In the genomic region with DNA sequence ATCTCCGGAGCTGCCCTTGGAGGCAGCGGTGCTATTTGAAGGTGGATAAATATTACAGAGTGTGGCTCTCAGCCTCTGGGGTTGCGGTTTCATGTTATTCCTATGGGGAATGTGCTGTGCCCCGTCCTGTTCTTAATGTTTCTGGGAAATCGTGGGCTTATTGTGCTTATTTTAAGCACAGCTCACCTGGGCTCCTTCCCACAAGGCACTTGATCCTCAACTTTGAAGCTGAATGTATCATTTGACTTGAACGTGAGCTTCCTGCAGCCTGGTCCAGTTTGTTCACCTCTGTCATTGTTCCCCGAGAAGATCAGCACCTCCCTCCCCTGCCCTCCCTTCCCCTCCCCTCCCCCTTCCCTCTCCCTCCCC, we compare ENCODE assay signal across 26 cellular contexts. TPM values are rescaled to one million over a fixed set of nuclear protein-coding genes. Genes with fewer than 3 reads are reported as not detected.
DNase-seq lines count a peak whose midpoint lies in the region; ATAC-seq and TF ChIP-seq lines count a peak whose summit lies in the region.
"Had no signal": no experiment of that assay in that cellular context is flagged by ENCODE, and none has a peak within 500 bp of the region (broad histone marks: within the 10 kb centered on the region; RNA-seq: fewer than 3 reads in every experiment).

No MANE protein-coding gene starts in this region.

- intact Hi-C loops in cardiac septum (cut with DNase I): no loop called here
- intact Hi-C loops in Right ventricle myocardium inferior (cut with DNase I): no loop called here
- intact Hi-C loops in left lung (cut with DNase I): loop anchor here in 1 of 2 donors (10.0 kb wide), 1 partner anchor 529 kb away; no protein-coding TSS in a partner anchor

- H3K36me3 Mint-ChIP-seq in WTC11: no peaks in the 10 kb centered on the region
- H3K36me3 Mint-ChIP-seq in type B pancreatic cell: no peaks in the 10 kb centered on the region
- H3K36me3 Mint-ChIP-seq: activated naive CD4-positive, alpha-beta T cell treated with anti-CD3 and anti-CD28 coated beads, Interleukin-2, amount 50 U/mL, for 72 hours; mesothelial cell of epicardium had no signal

- H3K9me3 Mint-ChIP-seq in WTC11 (no peaks in the 10 kb centered on the region), type B pancreatic cell (no peaks in the 10 kb centered on the region)
- H3K9me3 Mint-ChIP-seq: activated naive CD4-positive, alpha-beta T cell treated with anti-CD3 and anti-CD28 coated beads, Interleukin-2, amount 50 U/mL, for 72 hours; activated T-cell treated with anti-CD3 and anti-CD28 coated beads, Interleukin-2, amount 50 U/mL, for 72 hours; mesothelial cell of epicardium; naive thymus-derived CD8-positive, alpha-beta T cell had no signal

- H3K4me1 Mint-ChIP-seq in WTC11: peaks cover 53% of the 10 kb centered on the region
- peaks cover 31% of the 10 kb centered on the region for H3K4me1 Mint-ChIP-seq in type B pancreatic cell (ENCODE audit: unreplicated experiment)

- no peak overlapping the region for H3K4me3 Mint-ChIP-seq in WTC11
- peak overlapping the region; percentile 56 for H3K4me3 Mint-ChIP-seq in type B pancreatic cell
- H3K4me3 Mint-ChIP-seq: activated T-cell treated with anti-CD3 and anti-CD28 coated beads, Interleukin-2, amount 50 U/mL, for 72 hours; mesothelial cell of epicardium; naive thymus-derived CD8-positive, alpha-beta T cell had no signal

- H3K27ac Mint-ChIP-seq in WTC11 (peak overlapping the region; percentile 32; the same call in 1 of the 2 replicates), type B pancreatic cell (no peak overlapping the region)
- H3K27ac Mint-ChIP-seq: activated naive CD4-positive, alpha-beta T cell treated with anti-CD3 and anti-CD28 coated beads, Interleukin-2, amount 50 U/mL, for 72 hours; activated T-cell treated with anti-CD3 and anti-CD28 coated beads, Interleukin-2, amount 50 U/mL, for 72 hours; mesothelial cell of epicardium; naive thymus-derived CD8-positive, alpha-beta T cell had no signal

- ATAC-seq in Right ventricle myocardium inferior (no peak), WTC11 (no peak), left lung (peak; percentile 1)
- ATAC-seq: activated naive CD4-positive, alpha-beta T cell treated with anti-CD3 and anti-CD28 coated beads, Interleukin-2, amount 50 U/mL, for 72 hours; activated T-cell treated with anti-CD3 and anti-CD28 coated beads, Interleukin-2, amount 50 U/mL, for 72 hours; left colon; naive thymus-derived CD8-positive, alpha-beta T cell; Panc1; right lobe of liver had no signal

- peaks cover 4 to 12% of the 10 kb centered on the region in 2 donors for H3K4me1 ChIP-seq in left lung
- H3K4me1 ChIP-seq: parathyroid adenoma had no signal

- POLR2A ChIA-PET in WTC11 (lab: Charles Lee) (no interaction called here), HEK293T (lab: Yijun Ruan, JAX) (interaction anchor here (0.7 to 1.6 kb wide), 2 partner anchors 11 to 520 kb away, joined by 3 read pairs; no protein-coding TSS in a partner anchor)

- H3K27me3 Mint-ChIP-seq in WTC11 (ENCODE audit: low read depth) (peaks cover 35% of the 10 kb centered on the region), type B pancreatic cell (peaks cover 17% of the 10 kb centered on the region)

- H3K27ac ChIP-seq in left lung: no peak overlapping the region
- H3K27ac ChIP-seq: BLaER1 treated with 17β-estradiol and CSF1 and Interleukin-3, amounts not matched to agents 10 nM and 100 nM; HL-60; parathyroid adenoma; right lobe of liver; SJSA1; uterus had no signal

- H3K9me3 ChIP-seq in left lung: no peaks in the 10 kb centered on the region
- H3K9me3 ChIP-seq: BLaER1 treated with 17β-estradiol and CSF1 and Interleukin-3, amounts not matched to agents 10 nM and 100 nM; right lobe of liver; SJSA1; uterus had no signal

- TF ChIP-seq CTCF in WTC11 (IDR thresholded peaks at IDR 0.05) (no peak), left lung (IDR thresholded peaks at IDR 0.05) (no peak), type B pancreatic cell (conservative IDR thresholded peaks at IDR 0.05) (no peak)

- H3K36me3 ChIP-seq in left lung: no peaks in the 10 kb centered on the region
- H3K36me3 ChIP-seq: BLaER1 treated with 17β-estradiol and CSF1 and Interleukin-3, amounts not matched to agents 10 nM and 100 nM; right lobe of liver; SJSA1; uterus had no signal

- DNase-seq in cardiac septum (ENCODE audit: low spot score) (peak; percentile 51), Right ventricle myocardium inferior (ENCODE audit: missing footprints) (no peak), WTC11 (ENCODE audit: low spot score) (no peak), left lung (peak in 1 of 2 donors; percentile 11), type B pancreatic cell (ENCODE audit: extremely low spot score, unreplicated experiment) (no peak), germinal center (ENCODE audit: low spot score) (no peak), HEK293T (ENCODE audit: extremely low spot score) (no peak)
- DNase-seq in activated effector memory CD4-positive, alpha-beta T cell treated with Interleukin-2 at 50 U/mL for 16 hours: no peak
- DNase-seq: activated CD4-positive, alpha-beta T cell treated with anti-CD3 and anti-CD28 coated beads for 4 hours; activated T-cell treated with anti-CD3 and anti-CD28 coated beads, Interleukin-2, amount 50 U/mL, for 72 hours; Calu3; GOT3; left colon; naive thymus-derived CD8-positive, alpha-beta T cell; NCI-H226; substantia nigra had no signal

- CTCF ChIA-PET in WTC11 (lab: Charles Lee) (interaction anchor here (0.7 to 4.4 kb wide), 7 partner anchors 39 to 515 kb away, joined by 3 to 60 read pairs (median 4); partner anchors contain the start of gene TADA2B), HEK293T (lab: Yijun Ruan, JAX) (interaction anchor here (0.5 to 1.4 kb wide), 4 partner anchors 19 to 100 kb away, joined by 3 to 5 read pairs (median 4); no protein-coding TSS in a partner anchor)

- H3K4me3 ChIP-seq in left lung: no peak overlapping the region
- H3K4me3 ChIP-seq: BLaER1 treated with 17β-estradiol and CSF1 and Interleukin-3, amounts not matched to agents 10 nM and 100 nM; right lobe of liver; SJSA1; uterus had no signal

- peaks cover 11 to 63% of the 10 kb centered on the region in 2 donors for H3K27me3 ChIP-seq in left lung
- H3K27me3 ChIP-seq: right lobe of liver, uterus had no signal

TF ChIP-seq in WTC11, 78 proteins besides CTCF, POLR2A, EP300 and RAD21 (continues in another document):
- no peak for TF ChIP-seq FOXP1 (CRISPR knock-in tag; IDR thresholded peaks at IDR 0.05; ENCODE audit: borderline replicate concordance)
- no peak for TF ChIP-seq ZNF425 (CRISPR knock-in tag; conservative IDR thresholded peaks at IDR 0.05)

TF ChIP-seq in HEK293T, 16 proteins besides CTCF, POLR2A, EP300 and RAD21:
- TF ChIP-seq ZNF384 (IDR thresholded peaks at IDR 0.05) (no peak), SP1 (IDR thresholded peaks at IDR 0.05) (no peak), TARDBP (IDR thresholded peaks at IDR 0.05) (no peak), PKNOX1 (IDR thresholded peaks at IDR 0.05) (no peak), LEF1 (IDR thresholded peaks at IDR 0.05; ENCODE audit: borderline replicate concordance) (no peak), ARNT (IDR thresholded peaks at IDR 0.05) (no peak), L3MBTL2 (conservative IDR thresholded peaks at IDR 0.05) (no peak), FOXA1 (IDR thresholded peaks at IDR 0.05) (no peak), FOXK2 (IDR thresholded peaks at IDR 0.05) (no peak), FOXM1 (IDR thresholded peaks at IDR 0.05; ENCODE audit: borderline replicate concordance) (no peak), ELF4 (IDR thresholded peaks at IDR 0.05) (no peak), NFRKB (IDR thresholded peaks at IDR 0.05) (no peak), CTBP1 (IDR thresholded peaks at IDR 0.05; ENCODE audit: borderline replicate concordance) (no peak), HDGF (IDR thresholded peaks at IDR 0.05; ENCODE audit: borderline replicate concordance) (no peak), SUZ12 (IDR thresholded peaks at IDR 0.05) (no peak), BHLHE40 (IDR thresholded peaks at IDR 0.05; ENCODE audit: borderline replicate concordance) (no peak)

RNA-seq across cellular contexts. Expression of gene SORCS2, which starts 3.9 kb away (rescaled TPM):
- 6.9 TPM for total RNA-seq in cardiac septum
- 1.1 TPM for total RNA-seq in Right ventricle myocardium inferior
- total RNA-seq in WTC11 (2021): 5.5 to 9.1 TPM (median 6.6 TPM) in 3 replicates
- total RNA-seq in left lung: 1 to 10 TPM; 6.5 to 9.6 TPM
- 13.4 and 24.0 TPM in 2 replicates for total RNA-seq in type B pancreatic cell (ENCODE audit: low replicate concordance)
- total RNA-seq: Calu3; naive thymus-derived CD8-positive, alpha-beta T cell; T-helper 1 cell treated with Interleukin-12 subunit alpha and Interleukin-12 subunit beta and Interleukin-4 antibody, amounts not matched to agents 30 ng/mL and 1 ng/mL, for 36 hours had no signal
